1 cellular context compared by ENCODE assay signal in genomic region chr1:10106756-10107479, GRCh38.
TF ChIP-seq lines count a peak whose summit lies in the region.

No MANE protein-coding gene starts in this region.

TF ChIP-seq in IMR-90, 13 proteins besides CTCF, POLR2A, EP300 and RAD21 (continued from another document):
- TF ChIP-seq CEBPB (IDR thresholded peaks at IDR 0.05; ENCODE audit: low read depth, low read length) (no peak), USF2 (IDR thresholded peaks at IDR 0.05; ENCODE audit: low read depth, low read length) (no peak), RFX5 (IDR thresholded peaks at IDR 0.05; ENCODE audit: low read depth, low read length) (no peak), SMC3 (IDR thresholded peaks at IDR 0.05; ENCODE audit: low read depth, low read length) (no peak), MAFK (IDR thresholded peaks at IDR 0.05; ENCODE audit: low read depth, low read length) (no peak), BHLHE40 (IDR thresholded peaks at IDR 0.05; ENCODE audit: low read depth, low read length) (no peak)
- TF ChIP-seq, protein P1, sequence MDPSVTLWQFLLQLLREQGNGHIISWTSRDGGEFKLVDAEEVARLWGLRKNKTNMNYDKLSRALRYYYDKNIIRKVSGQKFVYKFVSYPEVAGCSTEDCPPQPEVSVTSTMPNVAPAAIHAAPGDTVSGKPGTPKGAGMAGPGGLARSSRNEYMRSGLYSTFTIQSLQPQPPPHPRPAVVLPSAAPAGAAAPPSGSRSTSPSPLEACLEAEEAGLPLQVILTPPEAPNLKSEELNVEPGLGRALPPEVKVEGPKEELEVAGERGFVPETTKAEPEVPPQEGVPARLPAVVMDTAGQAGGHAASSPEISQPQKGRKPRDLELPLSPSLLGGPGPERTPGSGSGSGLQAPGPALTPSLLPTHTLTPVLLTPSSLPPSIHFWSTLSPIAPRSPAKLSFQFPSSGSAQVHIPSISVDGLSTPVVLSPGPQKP (IDR thresholded peaks at IDR 0.05; ENCODE audit: borderline replicate concordance, low read depth, low read length): no peak
